ENCODE assay signal across 33 cellular contexts in the genomic region with DNA sequence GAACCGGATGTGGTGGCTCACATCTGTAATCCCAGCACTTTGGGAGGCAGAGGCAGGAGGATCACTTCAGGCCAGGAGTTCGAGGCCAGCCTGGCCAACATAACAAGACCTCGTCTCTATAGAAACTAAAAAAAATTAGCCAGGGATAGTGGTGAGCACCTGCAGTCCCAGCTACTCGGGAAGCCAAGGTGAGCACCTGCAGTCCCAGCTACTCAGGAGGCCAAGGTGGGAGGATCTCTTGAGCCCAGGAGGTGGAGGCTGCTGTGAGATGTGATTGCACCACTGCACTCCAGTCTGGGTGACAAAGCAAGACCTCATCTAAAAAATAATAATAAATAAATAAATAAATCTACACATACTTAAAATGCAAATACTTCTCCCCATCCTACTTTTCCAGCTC. TPM values are rescaled to one million over a fixed set of nuclear protein-coding genes. Genes with fewer than 3 reads are reported as not detected.
A peak's percentile ranks its signal among the peaks of the same experiment; 100 is the strongest.
DNase-seq lines count a peak whose midpoint lies in the region; ATAC-seq, FAIRE-seq and TF ChIP-seq lines count a peak whose summit lies in the region.
"Had no signal": no experiment of that assay in that cellular context is flagged by ENCODE, and none has a peak within 500 bp of the region (broad histone marks: within the 10 kb centered on the region; RNA-seq: fewer than 3 reads in every experiment).

No MANE protein-coding gene starts in this region.

- no peaks in the 10 kb centered on the region for H3K79me2 ChIP-seq in HepG2 (ENCODE audit: insufficient read depth, low read length)

- TSS peak; percentile 6 for BruUV-seq in Caco-2 (replicated peaks; lab: Mats Ljungman, UMichigan)
- BruUV-seq in HepG2 (replicated peaks; lab: Mats Ljungman, UMichigan), result no TSS peak

- no peaks in the 10 kb centered on the region for H4K20me1 ChIP-seq in HepG2 (ENCODE audit: insufficient read depth, low read length)
- H4K20me1 ChIP-seq: BLaER1; BLaER1 treated with 17β-estradiol and CSF1 and Interleukin-3, amounts not matched to agents 10 nM and 100 nM had no signal

- H3K36me3 ChIP-seq in Caco-2 (ENCODE audit: control insufficient read depth, insufficient read depth, low read length), result peaks cover 39% of the 10 kb centered on the region
- peaks cover 56 to 90% of the 10 kb centered on the region in 2 experiments for H3K36me3 ChIP-seq in HepG2 (replicated peaks in 1 of 2; ENCODE audit: control insufficient read depth in 1 of 2, insufficient read depth in 2 of 2, low read length in 2 of 2)
- H3K36me3 ChIP-seq in right lobe of liver, result peaks cover 0 to 96% (median 43%) of the 10 kb centered on the region in 4 donors
- H3K36me3 ChIP-seq in CD8-positive, alpha-beta T cell (ENCODE audit: insufficient read depth, low read length), result no peaks in the 10 kb centered on the region
- H3K36me3 ChIP-seq: BE2C; BLaER1; BLaER1 treated with 17β-estradiol and CSF1 and Interleukin-3, amounts not matched to agents 10 nM and 100 nM had no signal

- no peak overlapping the region for H3K27ac ChIP-seq in HepG2 (ENCODE audit: extremely low read length, insufficient read depth, low read length)
- H3K27ac ChIP-seq in right lobe of liver, result peak overlapping the region in 2 of 3 donors; percentile 28 to 65
- no peak overlapping the region for H3K27ac ChIP-seq in CD8-positive, alpha-beta T cell (ENCODE audit: low read depth, low read length)
- H3K27ac ChIP-seq: 22Rv1; A549; BLaER1; BLaER1 treated with 17β-estradiol and CSF1 and Interleukin-3, amounts not matched to agents 10 nM and 100 nM; C4-2B had no signal

- TF ChIP-seq POLR2A in HepG2 (IDR thresholded peaks at IDR 0.05; ENCODE audit: insufficient read depth in 1 of 2, low read depth in 2 of 2, low read length in 2 of 2), result no peak
- no peak for TF ChIP-seq POLR2A in right lobe of liver (IDR thresholded peaks at IDR 0.05)
- TF ChIP-seq POLR2A in GM12891 (IDR thresholded peaks at IDR 0.05; ENCODE audit: low read depth, low read length), result no peak

- DNase-seq in Caco-2 (no peak), HepG2 (ENCODE audit: low spot score) (no peak), right lobe of liver (no peak), GM12891 (ENCODE audit: insufficient read length, low spot score) (no peak), cerebellum (ENCODE audit: low spot score) (no peak)
- DNase-seq in CD8-positive, alpha-beta T cell, result no peak
- DNase-seq: 8988T; ACHN; AML-193; BE2C; C1 segment of cervical spinal cord; Calu3; CD4-positive, alpha-beta memory T cell; CD4-positive, alpha-beta T cell; CD4-positive, CD25-positive, alpha-beta regulatory T cell; CD8-positive, alpha-beta memory T cell; COR-L47; DMS 273 treated with DMSO at 0.1 percent for 48 hours; DMS153; DMS53; DMS79; DMS79 treated with DMSO at 0.1 percent for 48 hours; DND-41; EL had no signal

- H3K4me3 ChIP-seq in Caco-2 (ENCODE audit: low read depth, low read length) (no peak overlapping the region), HepG2 (replicated peaks in 1 of 3; ENCODE audit: insufficient read depth in 1 of 3, low read depth in 2 of 3, low read length in 3 of 3) (no peak overlapping the region), right lobe of liver (no peak overlapping the region)
- H3K4me3 ChIP-seq in CD8-positive, alpha-beta T cell (ENCODE audit: low read depth, low read length), result no peak overlapping the region
- H3K4me3 ChIP-seq: A549; BLaER1; BLaER1 treated with 17β-estradiol and CSF1 and Interleukin-3, amounts not matched to agents 10 nM and 100 nM had no signal

- peak overlapping the region; percentile 11 for H3K27ac Mint-ChIP-seq in Caco-2 (ENCODE audit: unreplicated experiment)
- no peak overlapping the region for H3K27ac Mint-ChIP-seq in CD8-positive, alpha-beta T cell
- H3K27ac Mint-ChIP-seq: B cell; CD14-positive monocyte; CD4-positive, alpha-beta memory T cell; CD4-positive, alpha-beta T cell; CD4-positive, CD25-positive, alpha-beta regulatory T cell; CD8-positive, alpha-beta memory T cell had no signal

- H3K4me3 Mint-ChIP-seq in Caco-2 (ENCODE audit: unreplicated experiment), result no peak overlapping the region
- no peak overlapping the region for H3K4me3 Mint-ChIP-seq in CD8-positive, alpha-beta T cell
- H3K4me3 Mint-ChIP-seq: B cell; CD14-positive monocyte; CD4-positive, alpha-beta memory T cell; CD4-positive, alpha-beta T cell; CD4-positive, CD25-positive, alpha-beta regulatory T cell; CD8-positive, alpha-beta memory T cell had no signal

- H3K27me3 ChIP-seq in Caco-2 (replicated peaks; ENCODE audit: control insufficient read depth, insufficient read depth, low read length) (no peaks in the 10 kb centered on the region), HepG2 (ENCODE audit: control insufficient read depth in 1 of 2, insufficient read depth in 2 of 2, low read length in 2 of 2) (no peaks in the 10 kb centered on the region), right lobe of liver (no peaks in the 10 kb centered on the region)
- no peaks in the 10 kb centered on the region for H3K27me3 ChIP-seq in CD8-positive, alpha-beta T cell (ENCODE audit: insufficient read depth, low read length)
- H3K27me3 ChIP-seq: BLaER1; BLaER1 treated with 17β-estradiol and CSF1 and Interleukin-3, amounts not matched to agents 10 nM and 100 nM had no signal

- no peak for ATAC-seq in HepG2
- ATAC-seq in right lobe of liver, result no peak
- ATAC-seq in CD8-positive, alpha-beta T cell, result no peak
- ATAC-seq: A549 had no signal

- in situ Hi-C loops in HepG2 (cut with HindIII; ENCODE audit: extremely low pct_ligation_motif_present, low pct_unique_long_range_greater_than_20kb), result no loop called here

- no peaks in the 10 kb centered on the region for H3K36me3 Mint-ChIP-seq in Caco-2 (ENCODE audit: insufficient read depth, unreplicated experiment)
- H3K36me3 Mint-ChIP-seq in CD8-positive, alpha-beta T cell, result no peaks in the 10 kb centered on the region
- H3K36me3 Mint-ChIP-seq: CD14-positive monocyte; CD4-positive, alpha-beta memory T cell; CD4-positive, CD25-positive, alpha-beta regulatory T cell; CD8-positive, alpha-beta memory T cell had no signal

- FAIRE-seq in HepG2 (lab: Jason Lieb, UNC), result no peak
- no peak for FAIRE-seq in GM12891 (lab: Jason Lieb, UNC)
- FAIRE-seq: A204.1, A549, D721Med had no signal

- H3K9ac ChIP-seq in HepG2 (ENCODE audit: insufficient read depth, low read depth, low read length), result no peak overlapping the region
- H3K9ac ChIP-seq: BLaER1; BLaER1 treated with 17β-estradiol and CSF1 and Interleukin-3, amounts not matched to agents 10 nM and 100 nM had no signal

- H3K9me3 Mint-ChIP-seq in Caco-2 (ENCODE audit: unreplicated experiment), result no peaks in the 10 kb centered on the region
- H3K9me3 Mint-ChIP-seq in CD8-positive, alpha-beta T cell, result no peaks in the 10 kb centered on the region
- H3K9me3 Mint-ChIP-seq: CD14-positive monocyte; CD4-positive, alpha-beta memory T cell; CD4-positive, alpha-beta T cell; CD8-positive, alpha-beta memory T cell had no signal

- H3K9me3 ChIP-seq in Caco-2, result no peaks in the 10 kb centered on the region
- H3K9me3 ChIP-seq in HepG2 (ENCODE audit: low read length), result no peaks in the 10 kb centered on the region
- no peaks in the 10 kb centered on the region for H3K9me3 ChIP-seq in right lobe of liver
- no peaks in the 10 kb centered on the region for H3K9me3 ChIP-seq in CD8-positive, alpha-beta T cell (ENCODE audit: low read length)
- H3K9me3 ChIP-seq: A549; BE2C; BLaER1; BLaER1 treated with 17β-estradiol and CSF1 and Interleukin-3, amounts not matched to agents 10 nM and 100 nM had no signal

- no peak overlapping the region for H2AFZ ChIP-seq in HepG2 (ENCODE audit: low read length)

- H3K4me2 ChIP-seq in HepG2 (ENCODE audit: low read depth, low read length), result no peak overlapping the region
- H3K4me2 ChIP-seq: A549; BLaER1; BLaER1 treated with 17β-estradiol and CSF1 and Interleukin-3, amounts not matched to agents 10 nM and 100 nM had no signal

- intact Hi-C loops in Caco-2 (cut with micrococcal nuclease; ENCODE audit: unreplicated experiment), result no loop called here
- intact Hi-C loops in HepG2 (cut with micrococcal nuclease; ENCODE audit: unreplicated experiment), result no loop called here
- intact Hi-C loops in right lobe of liver (cut with DNase I), result no loop called here
- intact Hi-C loops in CD8-positive, alpha-beta T cell (cut with DNase I, micrococcal nuclease), result no loop called here

- TF ChIP-seq EP300 in HepG2 (IDR thresholded peaks at IDR 0.05; ENCODE audit: low read depth in 2 of 2, low read length in 2 of 2) (no peak), HepG2 (CRISPR knock-in tag; IDR thresholded peaks at IDR 0.05; ENCODE audit: borderline replicate concordance) (no peak)

- TF ChIP-seq RAD21 in HepG2 (CRISPR knock-in tag; IDR thresholded peaks at IDR 0.05), result no peak

- H3K4me1 ChIP-seq in Caco-2 (no peaks in the 10 kb centered on the region), HepG2 (ENCODE audit: insufficient read depth, low read length) (peaks cover 65% of the 10 kb centered on the region), right lobe of liver (peaks cover 0 to 57% (median 15%) of the 10 kb centered on the region in 4 donors)
- H3K4me1 ChIP-seq in CD8-positive, alpha-beta T cell (ENCODE audit: insufficient read depth, low read length), result no peaks in the 10 kb centered on the region
- H3K4me1 ChIP-seq: BE2C, BLaER1 had no signal

- TF ChIP-seq CTCF in Caco-2 (IDR thresholded peaks at IDR 0.05; ENCODE audit: insufficient read depth in 1 of 2, low read depth in 1 of 2, low read length in 1 of 2, severe bottlenecking in 1 of 2, unreplicated experiment in 1 of 2), result no peak
- TF ChIP-seq CTCF in HepG2 (CRISPR knock-in tag; IDR thresholded peaks at IDR 0.05), result no peak
- TF ChIP-seq CTCF in right lobe of liver (IDR thresholded peaks at IDR 0.05), result no peak
- TF ChIP-seq CTCF in CD8-positive, alpha-beta T cell (IDR thresholded peaks at IDR 0.05), result no peak

- CTCF ChIA-PET in Caco-2 (lab: Charles Lee), result no interaction called here
- CTCF ChIA-PET in HepG2 (lab: Yijun Ruan, JAX; ENCODE audit: low intra/inter-chr PET ratio, low total read pairs), result no interaction called here
- CTCF ChIA-PET in CD8-positive, alpha-beta T cell (lab: Charles Lee), result no interaction called here

- no peaks in the 10 kb centered on the region for H3K27me3 Mint-ChIP-seq in Caco-2 (ENCODE audit: insufficient read depth, unreplicated experiment)
- H3K27me3 Mint-ChIP-seq in CD8-positive, alpha-beta T cell (ENCODE audit: low read depth), result peaks cover 24% of the 10 kb centered on the region
- H3K27me3 Mint-ChIP-seq: CD4-positive, CD25-positive, alpha-beta regulatory T cell had no signal

- POLR2A ChIA-PET in Caco-2 (lab: Charles Lee), result no interaction called here
- POLR2A ChIA-PET in HepG2 (lab: Yijun Ruan, JAX), result interaction anchor here (2.6 to 3.8 kb wide), 2 partner anchors 12 to 26 kb away, joined by 86 to 114 read pairs; no protein-coding TSS in a partner anchor
- POLR2A ChIA-PET in CD8-positive, alpha-beta T cell (lab: Charles Lee), result no interaction called here

- 93% methylated on average over 4 of the region's 4 CpGs for WGBS in HepG2 (ENCODE audit: low lambda C conversion rate)
- WGBS in right lobe of liver (ENCODE audit: insufficient coverage, low coverage, low lambda C conversion rate, missing lambda C conversion rate), result 69% methylated on average over 3 of the region's 4 CpGs

- H3K4me1 Mint-ChIP-seq in Caco-2 (ENCODE audit: low read depth, unreplicated experiment), result peaks cover 7% of the 10 kb centered on the region
- H3K4me1 Mint-ChIP-seq in CD8-positive, alpha-beta T cell (ENCODE audit: low read depth), result no peaks in the 10 kb centered on the region
- H3K4me1 Mint-ChIP-seq: B cell; CD14-positive monocyte; CD4-positive, alpha-beta memory T cell; CD4-positive, CD25-positive, alpha-beta regulatory T cell; CD8-positive, alpha-beta memory T cell had no signal

RNA-seq across cellular contexts. Expression of a gene that starts 55.2 kb away (rescaled TPM):
- total RNA-seq in Caco-2 (2022), result 53.9 and 54.6 TPM in 2 replicates
- 18.8 and 25.0 TPM in 2 replicates for total RNA-seq in HepG2 (2016; rRNA removed; fragmentation: Illumina TruSeq; extraction: Trizol)
- total RNA-seq in HepG2 (2016; cell fraction: cytosol; rRNA removed; fragmentation: Illumina TruSeq; extraction: Trizol; ENCODE audit: low read depth), result 5.5 and 6.4 TPM in 2 replicates
- total RNA-seq in HepG2 (2016; cell fraction: insoluble cytoplasmic fraction; rRNA removed; fragmentation: Illumina TruSeq; extraction: Trizol), result 18.9 and 20.5 TPM in 2 replicates
- 9.4 and 11.1 TPM in 2 replicates for total RNA-seq in HepG2 (2016; cell fraction: membrane; rRNA removed; fragmentation: Illumina TruSeq; extraction: Trizol)
- total RNA-seq in HepG2 (2016; cell fraction: nucleus; rRNA removed; fragmentation: Illumina TruSeq; extraction: Trizol), result 12.8 and 13.9 TPM in 2 replicates
- 4.3 and 6.5 TPM in 2 replicates for polyA plus RNA-seq in HepG2 (2011; rRNA removed)
- polyA plus RNA-seq in HepG2 (2011; cell fraction: cytosol; rRNA removed), result 2.9 and 4.0 TPM in 2 replicates
- polyA plus RNA-seq in HepG2 (2011; cell fraction: nucleus; rRNA removed), result 7.3 and 9.9 TPM in 2 replicates
- polyA plus RNA-seq in HepG2 (2012), result 6.4 and 9.2 TPM in 2 replicates
- polyA plus RNA-seq in HepG2 (2016; cell fraction: cytosol; fragmentation: Illumina TruSeq; extraction: Trizol; ENCODE audit: low read depth), result 0.79 and 1.3 TPM in 2 replicates
- polyA plus RNA-seq in HepG2 (2016; cell fraction: insoluble cytoplasmic fraction; fragmentation: Illumina TruSeq; extraction: Trizol; ENCODE audit: low read depth), result 16.0 and 18.5 TPM in 2 replicates
- polyA plus RNA-seq in HepG2 (2016; cell fraction: membrane; fragmentation: Illumina TruSeq; extraction: Trizol; ENCODE audit: low read depth), result 3.7 and 4.2 TPM in 2 replicates
- 19.0 and 22.5 TPM in 2 replicates for polyA plus RNA-seq in HepG2 (2016; cell fraction: nucleus; fragmentation: Illumina TruSeq; extraction: Trizol; ENCODE audit: insufficient read depth, low read depth)
- 13.1 and 21.0 TPM in 2 replicates for polyA minus RNA-seq in HepG2 (2011; rRNA and poly(A)+ RNA removed; ENCODE audit: low replicate concordance)
- polyA minus RNA-seq in HepG2 (2011; cell fraction: cytosol; rRNA and poly(A)+ RNA removed), result 5.7 and 6.9 TPM in 2 replicates
- 6.1 and 6.7 TPM in 2 replicates for polyA minus RNA-seq in HepG2 (2011; cell fraction: nucleus; rRNA and poly(A)+ RNA removed)
- 100 to 1,000 TPM in 1 of 6 experiments, 10 to 100 TPM in 5; 18.0 to 102 (median 28.7) TPM for total RNA-seq in right lobe of liver
- polyA plus RNA-seq in GM12891 (2012; ENCODE audit: low read depth, missing spikeins), result 5.4 TPM
- total RNA-seq in CD8-positive, alpha-beta T cell, result 10 to 100 TPM; 12.3 TPM
- 13.9 TPM for total RNA-seq in cerebellum

Comparison
In these comparisons a context has a peak if more than half of its experiments do, and no peak if none do; other contexts are left out.
1. H3K27ac ChIP-seq: peak in right lobe of liver (2 of 3); none in HepG2 (single experiment) and CD8-positive, alpha-beta T cell (single experiment).